ENCODE assay signal across 1 cellular context in genomic region chr16:66516808-66517585, GRCh38.
A peak's percentile ranks its signal among the peaks of the same experiment; 100 is the strongest.
TF ChIP-seq lines count a peak whose summit lies in the region.

No MANE protein-coding gene starts in this region.

TF ChIP-seq in K562, 482 proteins besides CTCF, POLR2A, EP300 and RAD21 (continued from another document and continues in another):
- peak; percentile 84 for TF ChIP-seq ZBTB40 (IDR thresholded peaks at IDR 0.05)
- TF ChIP-seq ZBTB40 (CRISPR knock-in tag; IDR thresholded peaks at IDR 0.05) = no peak
- TF ChIP-seq HNRNPUL1 (IDR thresholded peaks at IDR 0.05; ENCODE audit: low read length) = no peak
- TF ChIP-seq TEAD1 (CRISPR knock-in tag; IDR thresholded peaks at IDR 0.05) = peak in 1 of 2 experiments; percentile 32; a peak in 1 of 4 replicates
- TF ChIP-seq HMBOX1 (IDR thresholded peaks at IDR 0.05) = peak; percentile 94
- TF ChIP-seq NRF1 (conservative IDR thresholded peaks at IDR 0.05 in 1 of 2, IDR thresholded peaks at IDR 0.05 in 1 of 2) = 0 out of 4 replicates have a peak, but pooled peaks of 1 of the 2 experiments have one; percentile 13
- peak; percentile 62; the same call in 1 of the 2 replicates for TF ChIP-seq PHF8 (IDR thresholded peaks at IDR 0.05; ENCODE audit: borderline replicate concordance, low read length)
- peak; percentile 26; the same call in 1 of the 2 replicates for TF ChIP-seq CXXC5 (CRISPR knock-in tag; IDR thresholded peaks at IDR 0.05)
- peak; percentile 52; the same call in 1 of the 2 replicates for TF ChIP-seq TAF7 (tag; IDR thresholded peaks at IDR 0.05)
- TF ChIP-seq E2F8 (IDR thresholded peaks at IDR 0.05; ENCODE audit: low read depth, partially characterized antibody) = peak; percentile 40
- TF ChIP-seq NBN (IDR thresholded peaks at IDR 0.05; ENCODE audit: low read depth) = peak; percentile 71; the same call in 1 of the 2 replicates
- peak; percentile 87 for TF ChIP-seq RNF2 (IDR thresholded peaks at IDR 0.05)
- 0 out of 2 replicates have a peak, but pooled peaks have one; percentile 7 for TF ChIP-seq HDGF (IDR thresholded peaks at IDR 0.05)
- TF ChIP-seq CREB1 (IDR thresholded peaks at IDR 0.05) = no peak
- TF ChIP-seq CREB1 (CRISPR knock-in tag; IDR thresholded peaks at IDR 0.05) = peak; percentile 36; the same call in 1 of the 2 replicates
- TF ChIP-seq HES1 (IDR thresholded peaks at IDR 0.05; ENCODE audit: low read depth) = peak; percentile 80
- TF ChIP-seq CUX1 (CRISPR knock-in tag; IDR thresholded peaks at IDR 0.05) = no peak
- TF ChIP-seq BACH1 (tag; IDR thresholded peaks at IDR 0.05) = peak; percentile 58; the same call in 1 of the 2 replicates
- peak; percentile 90 for TF ChIP-seq MAX (CRISPR knock-in tag; IDR thresholded peaks at IDR 0.05)
- peak; percentile 91 for TF ChIP-seq EP400 (IDR thresholded peaks at IDR 0.05)
- TF ChIP-seq ZNF384 (IDR thresholded peaks at IDR 0.05; ENCODE audit: low read depth, low read length) = no peak
- peak; percentile 93 for TF ChIP-seq ZNF175 (CRISPR knock-in tag; IDR thresholded peaks at IDR 0.05; ENCODE audit: low read depth)
- TF ChIP-seq RFX5 (IDR thresholded peaks at IDR 0.05; ENCODE audit: low read depth, low read length) = no peak
- TF ChIP-seq ZNF584 (CRISPR knock-in tag; IDR thresholded peaks at IDR 0.05; ENCODE audit: low read depth) = peak; percentile 1; the same call in 1 of the 2 replicates
- TF ChIP-seq MEF2A (IDR thresholded peaks at IDR 0.05; ENCODE audit: control insufficient read depth, low read depth, low read length) = no peak
- peak; percentile 97 for TF ChIP-seq NFIC (IDR thresholded peaks at IDR 0.05)
- TF ChIP-seq BRF2 (IDR thresholded peaks at IDR 0.05; ENCODE audit: borderline replicate concordance, insufficient read depth, insufficient read length) = no peak
- TF ChIP-seq ZNF239 (CRISPR knock-in tag; IDR thresholded peaks at IDR 0.05) = peak; percentile 29; the same call in 1 of the 2 replicates
- TF ChIP-seq PKNOX1 (IDR thresholded peaks at IDR 0.05) = peak; percentile 42
- peak; percentile 79 for TF ChIP-seq NR2C1 (IDR thresholded peaks at IDR 0.05)
- peak; percentile 82 for TF ChIP-seq NR2C1 (tag; IDR thresholded peaks at IDR 0.05)
- 0 out of 2 replicates have a peak, but pooled peaks have one; percentile 52 for TF ChIP-seq BRD4 (IDR thresholded peaks at IDR 0.05)
- peak; percentile 72; the same call in 1 of the 2 replicates for TF ChIP-seq POLR2H (tag; IDR thresholded peaks at IDR 0.05; ENCODE audit: low read depth)
- peak; percentile 66 for TF ChIP-seq SOX6 (IDR thresholded peaks at IDR 0.05)
